1 cellular context compared by ENCODE assay signal in genomic region chr15:70907784-70908471, GRCh38.
TF ChIP-seq lines count a peak whose summit lies in the region.

No MANE protein-coding gene starts in this region.

TF ChIP-seq in H1, 55 proteins besides CTCF, POLR2A, EP300 and RAD21:
- TF ChIP-seq TEAD4 (IDR thresholded peaks at IDR 0.05; ENCODE audit: low read depth, low read length), result peak; percentile 40; the same call in 1 of the 2 replicates
- no peak for TF ChIP-seq RFX5 (IDR thresholded peaks at IDR 0.05; ENCODE audit: borderline replicate concordance, low read depth, low read length)
